In the genomic region with DNA sequence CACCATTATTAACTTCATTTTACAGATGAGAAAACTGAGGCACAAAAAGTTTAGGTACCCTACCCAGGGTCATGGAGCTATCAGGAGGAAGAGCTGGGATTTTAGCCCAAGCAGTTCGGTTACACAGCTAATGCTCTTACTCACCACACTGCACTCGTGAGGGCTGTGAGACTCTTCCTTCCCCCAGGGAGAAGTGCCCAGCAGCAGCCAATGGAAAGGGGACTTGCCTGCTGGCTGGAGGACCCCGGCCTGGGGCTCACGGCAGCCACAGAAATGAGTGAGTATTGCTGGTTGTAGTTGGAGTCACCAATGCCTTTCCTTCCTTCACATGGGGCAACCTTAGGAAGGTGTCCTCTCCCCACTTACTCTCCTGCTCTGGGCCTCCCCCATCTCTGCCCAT, we compare ENCODE assay signal across 13 cellular contexts. TPM values are rescaled to one million over a fixed set of nuclear protein-coding genes. Genes with fewer than 3 reads are reported as not detected.
DNase-seq lines count a peak whose midpoint lies in the region; ATAC-seq and TF ChIP-seq lines count a peak whose summit lies in the region.
"Had no signal": no experiment of that assay in that cellular context is flagged by ENCODE, and none has a peak within 500 bp of the region (broad histone marks: within the 10 kb centered on the region; RNA-seq: fewer than 3 reads in every experiment).

No MANE protein-coding gene starts in this region.

- intact Hi-C loops in CD14-positive monocyte (cut with micrococcal nuclease): no loop called here
- intact Hi-C loops in CD8-positive, alpha-beta T cell (cut with DNase I, micrococcal nuclease): loop anchor here (5.0 to 10.0 kb wide), 2 partner anchors 113 to 361 kb away; a partner anchor contains a TSS
- intact Hi-C loops in activated CD8-positive, alpha-beta T cell treated with anti-CD3 and anti-CD28 coated beads for 36 hours (cut with micrococcal nuclease): loop anchor here (5.0 kb wide), 1 partner anchor 113 kb away; no protein-coding TSS in a partner anchor

- CTCF ChIA-PET in CD8-positive, alpha-beta T cell (lab: Charles Lee): interaction anchor here (1.1 kb wide), 1 partner anchor 9 kb away, joined by 3 read pairs; no protein-coding TSS in a partner anchor
- CTCF ChIA-PET in activated CD8-positive, alpha-beta T cell treated with anti-CD3 and anti-CD28 coated beads for 36 hours (lab: Charles Lee): interaction anchor here (1.0 to 6.0 kb wide), 2 partner anchors 9 to 79 kb away, joined by 3 to 36 read pairs; a partner anchor contains a TSS

- H3K36me3 Mint-ChIP-seq in CD14-positive monocyte (peaks cover 0 to 19% of the 10 kb centered on the region in 2 donors), naive B cell (no peaks in the 10 kb centered on the region)
- no peaks in the 10 kb centered on the region for H3K36me3 Mint-ChIP-seq in CD8-positive, alpha-beta T cell
- peaks cover 7% of the 10 kb centered on the region for H3K36me3 Mint-ChIP-seq in activated CD8-positive, alpha-beta T cell treated with anti-CD3 and anti-CD28 coated beads for 36 hours (ENCODE audit: low read depth)

- no peak for TF ChIP-seq CTCF in CD14-positive monocyte (IDR thresholded peaks at IDR 0.05)
- TF ChIP-seq CTCF in CD8-positive, alpha-beta T cell (IDR thresholded peaks at IDR 0.05): no peak
- no peak for TF ChIP-seq CTCF in activated CD8-positive, alpha-beta T cell treated with anti-CD3 and anti-CD28 coated beads for 36 hours (IDR thresholded peaks at IDR 0.05)

- DNase-seq in CD14-positive monocyte (ENCODE audit: low spot score): peak; percentile 65
- no peak for DNase-seq in CD8-positive, alpha-beta T cell
- DNase-seq in activated CD8-positive, alpha-beta T cell treated with anti-CD3 and anti-CD28 coated beads for 36 hours: no peak
- DNase-seq in naive B cell: no peak
- DNase-seq in effector CD4-positive, alpha-beta T cell: no peak
- DNase-seq in NCI-H2227 treated with DMSO at 0.1 percent for 48 hours (lab: John Stamatoyannopoulos, UW): no peak
- DNase-seq: DMS153, NCI-H1092 treated with DMSO at 0.1 percent for 48 hours, NCI-H2107, NCI-H748 treated with DMSO at 0.1 percent for 48 hours, PC-3, thyroid gland had no signal

- POLR2A ChIA-PET in CD8-positive, alpha-beta T cell (lab: Charles Lee): no interaction called here
- POLR2A ChIA-PET in activated CD8-positive, alpha-beta T cell treated with anti-CD3 and anti-CD28 coated beads for 36 hours (lab: Charles Lee): interaction anchor here (2.1 kb wide), 1 partner anchor 15 kb away, joined by 11 read pairs; no protein-coding TSS in a partner anchor

- H3K9me3 Mint-ChIP-seq in CD14-positive monocyte: peaks cover 0 to 2% (median 0%) of the 10 kb centered on the region in 7 donors
- H3K9me3 Mint-ChIP-seq in CD8-positive, alpha-beta T cell: no peaks in the 10 kb centered on the region
- H3K9me3 Mint-ChIP-seq in activated CD8-positive, alpha-beta T cell treated with anti-CD3 and anti-CD28 coated beads for 36 hours: peaks cover 5% of the 10 kb centered on the region
- no peaks in the 10 kb centered on the region for H3K9me3 Mint-ChIP-seq in naive B cell

- H3K4me3 Mint-ChIP-seq in CD14-positive monocyte: no peak overlapping the region
- H3K4me3 Mint-ChIP-seq in CD8-positive, alpha-beta T cell: no peak overlapping the region
- peak overlapping the region; percentile 55 for H3K4me3 Mint-ChIP-seq in activated CD8-positive, alpha-beta T cell treated with anti-CD3 and anti-CD28 coated beads for 36 hours
- H3K4me3 Mint-ChIP-seq in naive B cell: no peak overlapping the region

- peak overlapping the region in 6 of 7 donors; percentile 42 to 90 (median 76) for H3K27ac Mint-ChIP-seq in CD14-positive monocyte
- peak overlapping the region; percentile 98 for H3K27ac Mint-ChIP-seq in CD8-positive, alpha-beta T cell
- H3K27ac Mint-ChIP-seq in activated CD8-positive, alpha-beta T cell treated with anti-CD3 and anti-CD28 coated beads for 36 hours: peak overlapping the region; percentile 98
- H3K27ac Mint-ChIP-seq in naive B cell: peak overlapping the region in 5 of 6 donors; percentile 37 to 83 (median 71)

- peak overlapping the region; percentile 45 for H3K27ac ChIP-seq in CD8-positive, alpha-beta T cell (ENCODE audit: low read depth, low read length)
- H3K27ac ChIP-seq: thyroid gland had no signal

- H3K4me1 Mint-ChIP-seq in CD14-positive monocyte (peaks cover 46% of the 10 kb centered on the region), naive B cell (peaks cover 19 to 35% (median 24%) of the 10 kb centered on the region in 3 donors)
- peaks cover 37% of the 10 kb centered on the region for H3K4me1 Mint-ChIP-seq in CD8-positive, alpha-beta T cell (ENCODE audit: low read depth)
- peaks cover 48% of the 10 kb centered on the region for H3K4me1 Mint-ChIP-seq in activated CD8-positive, alpha-beta T cell treated with anti-CD3 and anti-CD28 coated beads for 36 hours (ENCODE audit: low read depth)

- H3K27me3 ChIP-seq in CD8-positive, alpha-beta T cell (ENCODE audit: insufficient read depth, low read length): no peaks in the 10 kb centered on the region
- H3K27me3 ChIP-seq: thyroid gland had no signal

- no peaks in the 10 kb centered on the region for H3K36me3 ChIP-seq in CD8-positive, alpha-beta T cell (ENCODE audit: insufficient read depth, low read length)
- H3K36me3 ChIP-seq: thyroid gland had no signal

- ATAC-seq in CD8-positive, alpha-beta T cell: no peak
- no peak for ATAC-seq in activated CD8-positive, alpha-beta T cell treated with anti-CD3 and anti-CD28 coated beads for 36 hours
- no peak for ATAC-seq in naive B cell (ENCODE audit: low read depth in 2 of 2)
- no peak for ATAC-seq in GM21526 (IDR thresholded peaks at IDR 0.05; ENCODE audit: low FRiP score, unreplicated experiment)
- ATAC-seq: PC-3 had no signal

- no peak overlapping the region for H3K4me3 ChIP-seq in CD8-positive, alpha-beta T cell (ENCODE audit: low read depth, low read length)
- H3K4me3 ChIP-seq: thyroid gland had no signal

- peaks cover 25% of the 10 kb centered on the region for H3K4me1 ChIP-seq in CD8-positive, alpha-beta T cell (ENCODE audit: insufficient read depth, low read length)

- H3K27me3 Mint-ChIP-seq in CD14-positive monocyte (ENCODE audit: low read depth in 3 of 3): peaks cover 37 to 42% (median 38%) of the 10 kb centered on the region in 3 donors
- no peaks in the 10 kb centered on the region for H3K27me3 Mint-ChIP-seq in CD8-positive, alpha-beta T cell (ENCODE audit: low read depth)
- H3K27me3 Mint-ChIP-seq in activated CD8-positive, alpha-beta T cell treated with anti-CD3 and anti-CD28 coated beads for 36 hours: no peaks in the 10 kb centered on the region
- peaks cover 71 to 87% (median 83%) of the 10 kb centered on the region in 3 donors for H3K27me3 Mint-ChIP-seq in naive B cell

- no peaks in the 10 kb centered on the region for H3K9me3 ChIP-seq in CD8-positive, alpha-beta T cell (ENCODE audit: low read length)
- H3K9me3 ChIP-seq: thyroid gland had no signal

RNA-seq across cellular contexts. Expression of a gene that starts 5.1 kb away (rescaled TPM):
- polyA plus RNA-seq in CD14-positive monocyte (under 1 TPM; 0.11 to 0.38 TPM), naive B cell (ENCODE audit: low read depth in 6 of 6) (under 1 TPM in 3 of 6 donors, not detected in 3; 0.23 to 0.60 (median 0.43) TPM)
- 1 to 10 TPM; 5.6 to 5.8 TPM for total RNA-seq in CD8-positive, alpha-beta T cell
- total RNA-seq in activated CD8-positive, alpha-beta T cell treated with anti-CD3 and anti-CD28 coated beads for 36 hours: 10 to 100 TPM; 28.3 to 33.3 TPM

Comparison
In these comparisons a context has a peak if more than half of its experiments do, and no peak if none do; other contexts are left out.
1. RNA of a gene that starts 5.1 kb away (total RNA-seq): 28.3 to 33.3 TPM in activated CD8-positive, alpha-beta T cell treated with anti-CD3 and anti-CD28 coated beads for 36 hours; 5.6 to 5.8 TPM in CD8-positive, alpha-beta T cell; every median in the first group is over 4 times any median in the second.
2. intact Hi-C loops: an anchor here in CD8-positive, alpha-beta T cell (5.0 to 10.0 kb wide) and activated CD8-positive, alpha-beta T cell treated with anti-CD3 and anti-CD28 coated beads for 36 hours (5.0 kb wide); none called in CD14-positive monocyte.
3. Peak in every context shown above with its lines, with median percentiles within 50 percentile points of each other: H3K27ac Mint-ChIP-seq.